ENCODE assay signal across 16 cellular contexts in genomic region chr5:944992-945685, GRCh38. TPM values are rescaled to one million over a fixed set of nuclear protein-coding genes. Genes with fewer than 3 reads are reported as not detected.
DNase-seq lines count a peak whose midpoint lies in the region; ATAC-seq, FAIRE-seq and TF ChIP-seq lines count a peak whose summit lies in the region.
"Had no signal": no experiment of that assay in that cellular context is flagged by ENCODE, and none has a peak within 500 bp of the region (broad histone marks: within the 10 kb centered on the region; RNA-seq: fewer than 3 reads in every experiment).

No MANE protein-coding gene starts in this region.

- no peak for FAIRE-seq in pancreas (lab: Jason Lieb, UNC)

- intact Hi-C loops in posterior vena cava (cut with DNase I) (no loop called here), pancreas (cut with DNase I) (no loop called here)

- WGBS in pancreas, 2 donors = 63 to 64% methylated on average over 12 of the region's 12 CpGs

- H3K4me3 ChIP-seq in coronary artery (no peak overlapping the region), pancreas (no peak overlapping the region)
- H3K4me3 ChIP-seq: adrenal gland had no signal

- H3K27me3 ChIP-seq in pancreas = peaks cover 0 to 4% (median 0%) of the 10 kb centered on the region in 4 donors
- H3K27me3 ChIP-seq: adrenal gland had no signal

- H3K9me3 ChIP-seq in pancreas = no peaks in the 10 kb centered on the region
- H3K9me3 ChIP-seq: adrenal gland had no signal

- H3K36me3 ChIP-seq in pancreas = no peaks in the 10 kb centered on the region
- H3K36me3 ChIP-seq: adrenal gland had no signal

- DNase-seq in DMS 273 (lab: John Stamatoyannopoulos, UW; ENCODE audit: unreplicated experiment) (peak; percentile 60), DMS 273 treated with DMSO at 0.1 percent for 48 hours (lab: John Stamatoyannopoulos, UW) (no peak), M059J (ENCODE audit: low read depth) (peak; percentile 86), coronary artery (ENCODE audit: low spot score) (peak; percentile 21), posterior vena cava (ENCODE audit: low spot score) (peak; percentile 38), NCI-H2029 (lab: John Stamatoyannopoulos, UW) (no peak), pancreas (no peak), NCI-H128 (lab: John Stamatoyannopoulos, UW; ENCODE audit: unreplicated experiment) (no peak)
- DNase-seq: activated B cell treated with CpG ODN at 0.5 μM for 24 hours; Calu3; caudate nucleus; NCI-H1930; SHP77 treated with DMSO at 0.1 percent for 48 hours; stimulated activated CD4-positive, alpha-beta T cell treated with anti-CD3 and anti-CD28 coated beads, Interleukin-2, amount 100 ng/mL, for 48 hours had no signal

- H3K27ac ChIP-seq in coronary artery = no peak overlapping the region
- H3K27ac ChIP-seq in pancreas = no peak overlapping the region
- H3K27ac ChIP-seq: 22Rv1, adrenal gland had no signal

- H3K4me1 ChIP-seq in pancreas = no peaks in the 10 kb centered on the region

- TF ChIP-seq CTCF in coronary artery (IDR thresholded peaks at IDR 0.05) (no peak), pancreas (IDR thresholded peaks at IDR 0.05) (no peak)

- no peak for ATAC-seq in pancreas

RNA-seq across cellular contexts. Expression of gene TRIP13, which starts 52.5 kb away (rescaled TPM):
- total RNA-seq in M059J (2014; rRNA removed; shearing (Covaris generic)) = 44.5 and 62.9 TPM in 2 replicates
- total RNA-seq in posterior vena cava (1 to 10 TPM in 1 of 2 donors, under 1 TPM in 1; 0.95 to 1.6 TPM), pancreas (1 to 10 TPM in 1 of 6 donors, under 1 TPM in 4, not detected in 1; 0.31 to 1.2 (median 0.81) TPM)
- under 1 TPM; 0.38 to 0.45 TPM for polyA plus RNA-seq in pancreas

RNA-seq across cellular contexts. Expression of gene BRD9, which starts 52.5 kb away (rescaled TPM):
- total RNA-seq in M059J (2014; rRNA removed; shearing (Covaris generic)) = 30.9 and 37.3 TPM in 2 replicates
- total RNA-seq in posterior vena cava (10 to 100 TPM; 28.6 to 36.0 TPM), pancreas (10 to 100 TPM; 11.3 to 21.7 (median 16.8) TPM)
- polyA plus RNA-seq in pancreas = 10 to 100 TPM; 29.1 to 38.5 TPM

Comparison
In these comparisons a context has a peak if more than half of its experiments do, and no peak if none do; other contexts are left out.
1. DNase-seq: peak in DMS 273 (single experiment), M059J (single experiment), coronary artery (single experiment) and posterior vena cava (single experiment); none in DMS 273 treated with DMSO at 0.1 percent for 48 hours (single experiment), NCI-H2029 (single experiment), pancreas (0 of 6) and NCI-H128 (single experiment).
2. RNA of gene TRIP13, which starts 52.5 kb away (total RNA-seq): 44.5 to 62.9 TPM in M059J; 0.95 to 1.6 TPM in posterior vena cava and 0.31 to 1.2 TPM in pancreas; every median in the first group is over 10 times any median in the second.